ENCODE assay signal across 2 cellular contexts in the genomic region with DNA sequence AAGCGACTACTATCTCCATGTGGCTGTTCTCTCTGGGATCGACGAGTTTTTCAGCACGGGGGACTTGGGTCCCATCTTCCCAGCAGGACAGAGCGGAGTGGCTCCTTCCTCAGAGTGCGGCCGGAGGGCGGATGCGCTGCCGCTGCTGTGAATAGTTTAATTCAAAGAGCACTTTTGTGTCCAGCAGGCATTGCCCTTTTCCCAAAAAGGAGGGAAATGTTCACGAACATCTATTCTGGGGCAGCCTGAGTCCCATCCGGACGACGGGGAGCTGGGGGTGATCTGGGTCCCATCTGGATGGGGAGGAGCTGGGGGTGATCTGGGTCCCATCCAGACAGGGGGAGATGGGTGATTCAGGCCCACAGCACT.
TF ChIP-seq lines count a peak whose summit lies in the region.

No MANE protein-coding gene starts in this region.

TF ChIP-seq in HepG2, 621 proteins besides CTCF, POLR2A, EP300 and RAD21:
- no peak for TF ChIP-seq PCBP1 (IDR thresholded peaks at IDR 0.05; ENCODE audit: borderline replicate concordance, low read depth, low read length)
- TF ChIP-seq ELF4 (CRISPR knock-in tag; IDR thresholded peaks at IDR 0.05; ENCODE audit: borderline replicate concordance) = no peak
- TF ChIP-seq XRCC5 (optimal IDR thresholded peaks at IDR 0.05; ENCODE audit: low read length) = no peak
- no peak for TF ChIP-seq ZNF382 (CRISPR knock-in tag; IDR thresholded peaks at IDR 0.05; ENCODE audit: borderline replicate concordance)
- TF ChIP-seq, protein P1, sequence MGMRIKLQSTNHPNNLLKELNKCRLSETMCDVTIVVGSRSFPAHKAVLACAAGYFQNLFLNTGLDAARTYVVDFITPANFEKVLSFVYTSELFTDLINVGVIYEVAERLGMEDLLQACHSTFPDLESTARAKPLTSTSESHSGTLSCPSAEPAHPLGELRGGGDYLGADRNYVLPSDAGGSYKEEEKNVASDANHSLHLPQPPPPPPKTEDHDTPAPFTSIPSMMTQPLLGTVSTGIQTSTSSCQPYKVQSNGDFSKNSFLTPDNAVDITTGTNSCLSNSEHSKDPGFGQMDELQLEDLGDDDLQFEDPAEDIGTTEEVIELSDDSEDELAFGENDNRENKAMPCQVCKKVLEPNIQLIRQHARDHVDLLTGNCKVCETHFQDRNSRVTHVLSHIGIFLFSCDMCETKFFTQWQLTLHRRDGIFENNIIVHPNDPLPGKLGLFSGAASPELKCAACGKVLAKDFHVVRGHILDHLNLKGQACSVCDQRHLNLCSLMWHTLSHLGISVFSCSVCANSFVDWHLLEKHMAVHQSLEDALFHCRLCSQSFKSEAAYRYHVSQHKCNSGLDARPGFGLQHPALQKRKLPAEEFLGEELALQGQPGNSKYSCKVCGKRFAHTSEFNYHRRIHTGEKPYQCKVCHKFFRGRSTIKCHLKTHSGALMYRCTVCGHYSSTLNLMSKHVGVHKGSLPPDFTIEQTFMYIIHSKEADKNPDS (CRISPR knock-in tag; IDR thresholded peaks at IDR 0.05) = no peak
- TF ChIP-seq, protein P2, sequence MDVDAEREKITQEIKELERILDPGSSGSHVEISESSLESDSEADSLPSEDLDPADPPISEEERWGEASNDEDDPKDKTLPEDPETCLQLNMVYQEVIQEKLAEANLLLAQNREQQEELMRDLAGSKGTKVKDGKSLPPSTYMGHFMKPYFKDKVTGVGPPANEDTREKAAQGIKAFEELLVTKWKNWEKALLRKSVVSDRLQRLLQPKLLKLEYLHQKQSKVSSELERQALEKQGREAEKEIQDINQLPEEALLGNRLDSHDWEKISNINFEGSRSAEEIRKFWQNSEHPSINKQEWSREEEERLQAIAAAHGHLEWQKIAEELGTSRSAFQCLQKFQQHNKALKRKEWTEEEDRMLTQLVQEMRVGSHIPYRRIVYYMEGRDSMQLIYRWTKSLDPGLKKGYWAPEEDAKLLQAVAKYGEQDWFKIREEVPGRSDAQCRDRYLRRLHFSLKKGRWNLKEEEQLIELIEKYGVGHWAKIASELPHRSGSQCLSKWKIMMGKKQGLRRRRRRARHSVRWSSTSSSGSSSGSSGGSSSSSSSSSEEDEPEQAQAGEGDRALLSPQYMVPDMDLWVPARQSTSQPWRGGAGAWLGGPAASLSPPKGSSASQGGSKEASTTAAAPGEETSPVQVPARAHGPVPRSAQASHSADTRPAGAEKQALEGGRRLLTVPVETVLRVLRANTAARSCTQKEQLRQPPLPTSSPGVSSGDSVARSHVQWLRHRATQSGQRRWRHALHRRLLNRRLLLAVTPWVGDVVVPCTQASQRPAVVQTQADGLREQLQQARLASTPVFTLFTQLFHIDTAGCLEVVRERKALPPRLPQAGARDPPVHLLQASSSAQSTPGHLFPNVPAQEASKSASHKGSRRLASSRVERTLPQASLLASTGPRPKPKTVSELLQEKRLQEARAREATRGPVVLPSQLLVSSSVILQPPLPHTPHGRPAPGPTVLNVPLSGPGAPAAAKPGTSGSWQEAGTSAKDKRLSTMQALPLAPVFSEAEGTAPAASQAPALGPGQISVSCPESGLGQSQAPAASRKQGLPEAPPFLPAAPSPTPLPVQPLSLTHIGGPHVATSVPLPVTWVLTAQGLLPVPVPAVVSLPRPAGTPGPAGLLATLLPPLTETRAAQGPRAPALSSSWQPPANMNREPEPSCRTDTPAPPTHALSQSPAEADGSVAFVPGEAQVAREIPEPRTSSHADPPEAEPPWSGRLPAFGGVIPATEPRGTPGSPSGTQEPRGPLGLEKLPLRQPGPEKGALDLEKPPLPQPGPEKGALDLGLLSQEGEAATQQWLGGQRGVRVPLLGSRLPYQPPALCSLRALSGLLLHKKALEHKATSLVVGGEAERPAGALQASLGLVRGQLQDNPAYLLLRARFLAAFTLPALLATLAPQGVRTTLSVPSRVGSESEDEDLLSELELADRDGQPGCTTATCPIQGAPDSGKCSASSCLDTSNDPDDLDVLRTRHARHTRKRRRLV (CRISPR knock-in tag; IDR thresholded peaks at IDR 0.05) = no peak
TF ChIP-seq in HepG2: peak in this region for 0.

TF ChIP-seq in H1, 55 proteins besides CTCF, POLR2A, EP300 and RAD21:
- TF ChIP-seq KDM4A (IDR thresholded peaks at IDR 0.05; ENCODE audit: low read depth, low read length, severe bottlenecking) = no peak
